Comparison of ENCODE assay signal across 21 cellular contexts in the genomic region with DNA sequence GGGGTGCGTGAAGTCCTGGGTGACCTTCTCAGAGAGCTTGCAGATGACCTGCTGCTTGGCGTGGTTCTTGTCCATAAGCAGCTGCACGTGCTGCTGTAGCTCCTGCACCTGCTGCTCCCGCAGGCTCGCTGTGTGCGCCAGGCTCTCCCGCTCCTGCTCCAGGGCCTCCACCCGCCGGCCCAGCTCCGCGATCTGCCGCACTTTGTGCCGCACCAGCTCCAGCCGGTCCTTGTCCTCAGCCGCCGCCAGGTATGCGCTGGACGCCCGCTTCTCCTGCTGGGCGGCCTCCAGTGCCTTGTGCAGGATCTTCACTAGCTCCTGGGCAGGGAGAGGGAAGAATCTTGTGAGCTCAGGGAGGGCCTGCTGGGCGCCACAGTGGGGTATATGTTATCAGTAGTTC. TPM values are rescaled to one million over a fixed set of nuclear protein-coding genes. Genes with fewer than 3 reads are reported as not detected.
DNase-seq lines count a peak whose midpoint lies in the region; ATAC-seq and TF ChIP-seq lines count a peak whose summit lies in the region.
"Had no signal": no experiment of that assay in that cellular context is flagged by ENCODE, and none has a peak within 500 bp of the region (broad histone marks: within the 10 kb centered on the region; RNA-seq: fewer than 3 reads in every experiment).

No MANE protein-coding gene starts in this region.

- no peaks in the 10 kb centered on the region for H3K79me2 ChIP-seq in H9 (ENCODE audit: insufficient read depth, low read length)

- peaks cover 0 to 12% (median 0%) of the 10 kb centered on the region in 3 experiments; a peak in 5 of 7 replicates for H3K36me3 Mint-ChIP-seq in H9 (ENCODE audit: insufficient read depth in 1 of 3, low read depth in 3 of 3)

- H2BK120ac ChIP-seq in H9 (ENCODE audit: low read depth, low read length, poor library complexity, severe bottlenecking) = no peak overlapping the region
- no peak overlapping the region for H2BK120ac ChIP-seq in mesenchymal stem cell (ENCODE audit: low read depth, low read length)

- H4K20me1 ChIP-seq in H9 (ENCODE audit: control insufficient read depth, insufficient read depth, insufficient read length) = no peaks in the 10 kb centered on the region

- H3K18ac ChIP-seq in H9 (ENCODE audit: insufficient read length, low read depth, low read length) (peak overlapping the region; percentile 51), mesenchymal stem cell (ENCODE audit: low read depth in 1 of 2, low read length in 2 of 2) (no peak overlapping the region)

- no peak overlapping the region for H3K23ac ChIP-seq in H9 (ENCODE audit: insufficient read length, low read depth, low read length)
- H3K23ac ChIP-seq in mesenchymal stem cell (ENCODE audit: low read length in 2 of 2) = no peak overlapping the region

- intact Hi-C loops in adrenal gland (cut with DNase I) = no loop called here

- DNase-seq in DMS53 (lab: John Stamatoyannopoulos, UW) = peak; percentile 70
- DNase-seq in H9 = no peak
- DNase-seq in SJSA1 (ENCODE audit: low read depth in 1 of 2, low spot score in 2 of 2) = no peak
- DNase-seq in mesenchymal stem cell = no peak
- DNase-seq in adrenal gland = no peak
- no peak for DNase-seq in anterior cingulate cortex (lab: John Stamatoyannopoulos, UW)
- DNase-seq in GM19240 (ENCODE audit: insufficient read length, low spot score) = no peak
- DNase-seq: GDM1, Kasumi-1, MG63, NCI-H1417, NCI-H1694 treated with DMSO at 0.1 percent for 48 hours, NCI-H2081 treated with DMSO at 0.1 percent for 48 hours, NCI-H446 treated with DMSO at 0.1 percent for 48 hours, NCI-H526 treated with DMSO at 0.1 percent for 48 hours, OCI-M1, SHP77, SW 1271 had no signal

- H2AK5ac ChIP-seq in H9 (ENCODE audit: insufficient read length, low read length) = no peak overlapping the region
- peak overlapping the region; percentile 99 for H2AK5ac ChIP-seq in mesenchymal stem cell (ENCODE audit: low read length, severe bottlenecking)

- no peak overlapping the region for H3T11ph ChIP-seq in H9 (ENCODE audit: low read length)

- H4K91ac ChIP-seq in H9 (ENCODE audit: insufficient read length, low read depth, low read length) (no peak overlapping the region), mesenchymal stem cell (ENCODE audit: low read length) (peak overlapping the region; percentile 1)

- H3K36me3 ChIP-seq in SJSA1 (peaks cover 17% of the 10 kb centered on the region), mesenchymal stem cell (ENCODE audit: control insufficient read depth in 1 of 2, insufficient read depth in 2 of 2, low read depth in 1 of 2, low read length in 2 of 2) (peaks cover 44 to 55% of the 10 kb centered on the region in 2 experiments), adrenal gland (replicated peaks in 1 of 2) (peaks cover 0 to 12% of the 10 kb centered on the region in 2 donors)
- H3K36me3 ChIP-seq: HAP-1 had no signal

- no peak overlapping the region for H3K9ac ChIP-seq in H9 (ENCODE audit: extremely low read depth, insufficient read length, low read length)
- H3K9ac ChIP-seq in mesenchymal stem cell (ENCODE audit: low read length) = no peak overlapping the region

- no peaks in the 10 kb centered on the region for H3K27me3 ChIP-seq in H9 (ENCODE audit: insufficient read depth, low read length)
- H3K27me3 ChIP-seq in SJSA1 (replicated peaks) = no peaks in the 10 kb centered on the region
- no peaks in the 10 kb centered on the region for H3K27me3 ChIP-seq in mesenchymal stem cell (ENCODE audit: control insufficient read depth in 1 of 2, insufficient read depth in 1 of 2, low read length in 2 of 2)
- H3K27me3 ChIP-seq in adrenal gland = no peaks in the 10 kb centered on the region
- H3K27me3 ChIP-seq: MG63 had no signal

- H4K8ac ChIP-seq in H9 (replicated peaks; ENCODE audit: insufficient read length, low read depth, low read length) = no peak overlapping the region
- peak overlapping the region; percentile 31 for H4K8ac ChIP-seq in mesenchymal stem cell (ENCODE audit: low read length)

- H3K4me3 ChIP-seq in SJSA1 (no peak overlapping the region), mesenchymal stem cell (ENCODE audit: insufficient read depth in 1 of 2, low read depth in 1 of 2, low read length in 2 of 2) (no peak overlapping the region), adrenal gland (no peak overlapping the region)
- H3K4me3 ChIP-seq: HAP-1, MG63, SK-N-MC had no signal

- H4K5ac ChIP-seq in H9 (ENCODE audit: insufficient read length, low read depth, low read length) = no peak overlapping the region

- H3K4me2 ChIP-seq in H9 (ENCODE audit: insufficient read depth, insufficient read length, low read length) = no peak overlapping the region
- H3K4me2 ChIP-seq in mesenchymal stem cell (ENCODE audit: low read length, poor library complexity, severe bottlenecking) = no peak overlapping the region

- no peaks in the 10 kb centered on the region; a peak in 1 of 5 replicates for H3K9me3 Mint-ChIP-seq in H9

- TF ChIP-seq POLR2A in adrenal gland (IDR thresholded peaks at IDR 0.05) = no peak

- H3K79me1 ChIP-seq in H9 (ENCODE audit: insufficient read depth, low read depth, low read length, poor library complexity, severe bottlenecking) = no peaks in the 10 kb centered on the region
- H3K79me1 ChIP-seq in mesenchymal stem cell (replicated peaks; ENCODE audit: low read length, poor library complexity, severe bottlenecking) = peaks cover 7% of the 10 kb centered on the region

- H3K4me3 Mint-ChIP-seq in H9 = no peak overlapping the region

- no peak overlapping the region for H2BK5ac ChIP-seq in H9 (ENCODE audit: insufficient read length, low read length)
- H2BK5ac ChIP-seq in mesenchymal stem cell (ENCODE audit: low read depth, low read length, poor library complexity, severe bottlenecking) = no peak overlapping the region

- H3K14ac ChIP-seq in H9 (ENCODE audit: insufficient read depth, low read length) (peak overlapping the region; percentile 6; the same call in 1 of the 2 replicates), mesenchymal stem cell (ENCODE audit: low read length in 2 of 2) (no peak overlapping the region)

- no peak overlapping the region for H2BK20ac ChIP-seq in H9 (ENCODE audit: low read depth, low read length, poor library complexity, severe bottlenecking)

- H3K56ac ChIP-seq in H9 (ENCODE audit: insufficient read length, low read depth, low read length) = no peak overlapping the region

- no peak overlapping the region for H2BK12ac ChIP-seq in H9 (ENCODE audit: insufficient read length, low read depth, low read length)
- H2BK12ac ChIP-seq in mesenchymal stem cell (ENCODE audit: low read length in 2 of 2) = no peak overlapping the region

- peaks cover 35 to 36% of the 10 kb centered on the region in 2 experiments for H3K4me1 Mint-ChIP-seq in H9

- no peaks in the 10 kb centered on the region for H3K9me3 ChIP-seq in H9 (ENCODE audit: control insufficient read depth, low read depth, low read length)
- H3K9me3 ChIP-seq in SJSA1 (replicated peaks) = no peaks in the 10 kb centered on the region
- no peaks in the 10 kb centered on the region for H3K9me3 ChIP-seq in mesenchymal stem cell (ENCODE audit: control insufficient read depth, low read length)
- no peaks in the 10 kb centered on the region for H3K9me3 ChIP-seq in adrenal gland (replicated peaks in 1 of 3)
- H3K9me3 ChIP-seq: HAP-1, MG63 had no signal

- H3K27ac Mint-ChIP-seq in H9 = no peak overlapping the region

- H3K4me1 ChIP-seq in H9 (ENCODE audit: insufficient read depth, low read length) (peaks cover 13% of the 10 kb centered on the region), SJSA1 (replicated peaks) (peaks cover 34% of the 10 kb centered on the region), mesenchymal stem cell (ENCODE audit: control insufficient read depth, insufficient read depth, low read depth, low read length) (peaks cover 21% of the 10 kb centered on the region), adrenal gland (replicated peaks in 1 of 2) (no peaks in the 10 kb centered on the region)
- H3K4me1 ChIP-seq: HAP-1 had no signal

- H3K4ac ChIP-seq in H9 (ENCODE audit: low read depth, low read length) (no peak overlapping the region), mesenchymal stem cell (ENCODE audit: low read depth in 1 of 2, low read length in 2 of 2) (no peak overlapping the region)

- H2BK15ac ChIP-seq in H9 (ENCODE audit: low read depth, low read length) = no peak overlapping the region
- no peak overlapping the region for H2BK15ac ChIP-seq in mesenchymal stem cell (ENCODE audit: low read depth, poor library complexity, severe bottlenecking)

- ATAC-seq in HG03442 (IDR thresholded peaks at IDR 0.05; ENCODE audit: unreplicated experiment) = no peak

- H3K23me2 ChIP-seq in H9 (ENCODE audit: insufficient read length, low read depth, low read length, poor library complexity, severe bottlenecking) = no peaks in the 10 kb centered on the region

- H3K27me3 Mint-ChIP-seq in H9 (ENCODE audit: low read depth) = no peaks in the 10 kb centered on the region

- WGBS in H9 (ENCODE audit: extremely low coverage, insufficient read length, low lambda C conversion rate) = no CpG with 5 or more reads among the region's 21 CpGs
- 97% methylated on average over 21 of the region's 21 CpGs for WGBS in mesenchymal stem cell
- WGBS in adrenal gland, 4 donors = 93 to 97% (median 96%) methylated on average over 7 to 21 of the region's 21 CpGs

- TF ChIP-seq CTCF in H9 (conservative IDR thresholded peaks at IDR 0.05) (no peak), adrenal gland (IDR thresholded peaks at IDR 0.05) (no peak)

- H2AFZ ChIP-seq in H9 (ENCODE audit: low read length) (no peak overlapping the region), mesenchymal stem cell (ENCODE audit: low read depth, low read length) (no peak overlapping the region)

- no peak overlapping the region for H3K27ac ChIP-seq in H9 (ENCODE audit: insufficient read length, low read depth, low read length)
- H3K27ac ChIP-seq in SJSA1 = 0 out of 2 replicates have a peak overlapping the region, but pooled peaks have one; percentile 98
- no peak overlapping the region for H3K27ac ChIP-seq in mesenchymal stem cell (ENCODE audit: low read length, poor library complexity, severe bottlenecking)
- H3K27ac ChIP-seq in adrenal gland = no peak overlapping the region
- H3K27ac ChIP-seq: SK-N-MC had no signal

RNA-seq across cellular contexts. Expression of a gene that starts 28.5 kb away (rescaled TPM):
- total RNA-seq in H9 (2021) (15.5 and 15.8 TPM in 2 replicates), adrenal gland (1 to 10 TPM in 4 of 8 donors, under 1 TPM in 4; 0.06 to 3.2 (median 0.97) TPM)
- total RNA-seq in SJSA1 (2014; rRNA removed; shearing (Covaris generic)) = 0.16 TPM in 2 replicates
- polyA plus RNA-seq in mesenchymal stem cell (2013, experiment 1 of 2) = 2.3 TPM
- 2.3 TPM for polyA plus RNA-seq in mesenchymal stem cell (2013, experiment 2 of 2)
- 1 to 10 TPM in 2 of 3 donors, under 1 TPM in 1; 0.77 to 3.9 (median 1.6) TPM for polyA plus RNA-seq in adrenal gland

RNA-seq across cellular contexts. Expression of a gene that starts 34.5 kb away (rescaled TPM):
- 2.3 and 2.9 TPM in 2 replicates for total RNA-seq in H9 (2021)
- total RNA-seq in SJSA1 (2014; rRNA removed; shearing (Covaris generic)) = 4.4 TPM in 2 replicates
- 28.4 TPM for polyA plus RNA-seq in mesenchymal stem cell (2013, experiment 1 of 2)
- 27.5 TPM for polyA plus RNA-seq in mesenchymal stem cell (2013, experiment 2 of 2)
- 10 to 100 TPM in 6 of 8 donors, 1 to 10 TPM in 2; 1.9 to 21.9 (median 12.6) TPM for total RNA-seq in adrenal gland
- 10 to 100 TPM in 1 of 3 donors, 1 to 10 TPM in 2; 1.5 to 14.3 (median 6.3) TPM for polyA plus RNA-seq in adrenal gland
